In genomic region chr20:35421322-35421721, GRCh38 we compare ENCODE assay signal across 34 cellular contexts. TPM values are rescaled to one million over a fixed set of nuclear protein-coding genes. Genes with fewer than 3 reads are reported as not detected.
"Had no signal": no experiment of that assay in that cellular context is flagged by ENCODE, and none has a peak within 500 bp of the region (broad histone marks: within the 10 kb centered on the region; RNA-seq: fewer than 3 reads in every experiment).

No MANE protein-coding gene starts in this region.

- DNase-seq: activated CD4-positive, alpha-beta memory T cell treated with anti-CD3 and anti-CD28 coated beads for 36 hours; activated CD4-positive, alpha-beta T cell treated with anti-CD3 and anti-CD28 coated beads for 36 hours; activated CD4-positive, alpha-beta T cell treated with anti-CD3 and anti-CD28 coated beads, Interleukin-2, amount 10 ng/mL, durations not matched to agents 24 days and 14 days; activated CD4-positive, CD25-positive, alpha-beta regulatory T cell; activated CD4-positive, CD25-positive, alpha-beta regulatory T cell treated with anti-CD3 and anti-CD28 coated beads, Interleukin-2, amount 50 U/mL, for 72 hours; activated CD8-positive, alpha-beta memory T cell treated with anti-CD3 and anti-CD28 coated beads, Interleukin-2, amount 10 ng/mL, durations not matched to agents 7 days and 5 days; activated CD8-positive, alpha-beta memory T cell treated with anti-CD3 and anti-CD28 coated beads, Interleukin-2, amount 50 U/mL, for 4 hours; activated CD8-positive, alpha-beta T cell treated with anti-CD3 and anti-CD28 coated beads, Interleukin-2, amount 10 ng/mL, durations not matched to agents 7 days and 5 days; activated effector memory CD4-positive, alpha-beta T cell treated with anti-CD3 and anti-CD28 coated beads, Interleukin-2, amount 50 U/mL, for 16 hours; activated naive CD4-positive, alpha-beta T cell treated with anti-CD3 and anti-CD28 coated beads for 36 hours; activated naive CD8-positive, alpha-beta T cell treated with anti-CD3 and anti-CD28 coated beads for 36 hours; activated naive CD8-positive, alpha-beta T cell treated with anti-CD3 and anti-CD28 coated beads, Interleukin-2, amount 50 U/mL, for 24 hours; activated T-cell treated with anti-CD3 and anti-CD28 coated beads, Interleukin-2, amount 50 U/mL, for 1 hour; activated T-cell treated with anti-CD3 and anti-CD28 coated beads, Interleukin-2, amount 50 U/mL, for 48 hours; adrenal gland; amygdala; aorta; body of pancreas; caudate nucleus; cortex of kidney; dermis blood vessel endothelial cell; effector CD4-positive, alpha-beta T cell; effector memory CD8-positive, alpha-beta T cell; erythroblast; foreskin keratinocyte; gastrocnemius medialis; glutamatergic neuron; heart left ventricle; T-helper 17 cell had no signal

- H3K9me3 ChIP-seq: adrenal gland, body of pancreas, esophagus muscularis mucosa, gastrocnemius medialis, heart left ventricle had no signal

- FAIRE-seq: colon had no signal

- H3K27ac ChIP-seq: adrenal gland, body of pancreas, esophagus muscularis mucosa, foreskin keratinocyte, gastrocnemius medialis, heart left ventricle had no signal

- H3K36me3 ChIP-seq: adrenal gland, esophagus muscularis mucosa, gastrocnemius medialis, heart left ventricle had no signal

- H3K4me3 ChIP-seq: adrenal gland, body of pancreas, esophagus muscularis mucosa, gastrocnemius medialis, heart left ventricle had no signal

- H3K27me3 ChIP-seq: adrenal gland, body of pancreas, foreskin keratinocyte, gastrocnemius medialis had no signal

- H3K4me1 ChIP-seq: adrenal gland, body of pancreas, esophagus muscularis mucosa, foreskin keratinocyte, gastrocnemius medialis, heart left ventricle had no signal

- ATAC-seq: activated CD4-positive, alpha-beta T cell treated with anti-CD3 and anti-CD28 coated beads for 36 hours; activated CD8-positive, alpha-beta memory T cell treated with anti-CD3 and anti-CD28 coated beads, Interleukin-2, amount 10 ng/mL, durations not matched to agents 7 days and 5 days; activated CD8-positive, alpha-beta T cell treated with anti-CD3 and anti-CD28 coated beads, Interleukin-2, amount 10 ng/mL, durations not matched to agents 7 days and 5 days; activated naive CD8-positive, alpha-beta T cell treated with anti-CD3 and anti-CD28 coated beads, Interleukin-2, amount 50 U/mL, for 24 hours; body of pancreas; effector memory CD8-positive, alpha-beta T cell; foreskin keratinocyte; gastrocnemius medialis; heart left ventricle; T-helper 17 cell had no signal

RNA-seq across cellular contexts. Expression of gene GDF5, which starts 16.7 kb away (rescaled TPM):
- total RNA-seq: activated CD4-positive, alpha-beta memory T cell treated with anti-CD3 and anti-CD28 coated beads for 36 hours; activated CD4-positive, alpha-beta T cell treated with anti-CD3 and anti-CD28 coated beads for 36 hours; activated CD4-positive, alpha-beta T cell treated with anti-CD3 and anti-CD28 coated beads, Interleukin-2, amount 10 ng/mL, durations not matched to agents 24 days and 14 days; activated CD8-positive, alpha-beta memory T cell treated with anti-CD3 and anti-CD28 coated beads for 36 hours; activated CD8-positive, alpha-beta T cell treated with anti-CD3 and anti-CD28 coated beads, Interleukin-2, amount 10 ng/mL, durations not matched to agents 7 days and 5 days; activated naive CD4-positive, alpha-beta T cell treated with anti-CD3 and anti-CD28 coated beads for 36 hours; activated naive CD8-positive, alpha-beta T cell treated with anti-CD3 and anti-CD28 coated beads for 36 hours; activated T-helper 1 cell treated with anti-CD3 and anti-CD28 coated beads, Interleukin-12 subunit alpha, Interleukin-12 subunit beta, Interleukin-2, Interleukin-4 antibody, amounts not matched to agents 30 ng/mL and 10 ng/mL and 1 ng/mL, durations not matched to agents 14 hours and 24 hours and 36 hours; activated T-helper 2 cell treated with anti-CD3 and anti-CD28 coated beads, Interferon-gamma antibody, Interleukin-2, Interleukin-4, amounts not matched to agents 10 μg/mL and 5 μg/mL and 100 μg/mL, durations not matched to agents 14 hours and 24 hours and 36 hours; gastrocnemius medialis; T-helper 17 cell had no signal
